In the genomic region with DNA sequence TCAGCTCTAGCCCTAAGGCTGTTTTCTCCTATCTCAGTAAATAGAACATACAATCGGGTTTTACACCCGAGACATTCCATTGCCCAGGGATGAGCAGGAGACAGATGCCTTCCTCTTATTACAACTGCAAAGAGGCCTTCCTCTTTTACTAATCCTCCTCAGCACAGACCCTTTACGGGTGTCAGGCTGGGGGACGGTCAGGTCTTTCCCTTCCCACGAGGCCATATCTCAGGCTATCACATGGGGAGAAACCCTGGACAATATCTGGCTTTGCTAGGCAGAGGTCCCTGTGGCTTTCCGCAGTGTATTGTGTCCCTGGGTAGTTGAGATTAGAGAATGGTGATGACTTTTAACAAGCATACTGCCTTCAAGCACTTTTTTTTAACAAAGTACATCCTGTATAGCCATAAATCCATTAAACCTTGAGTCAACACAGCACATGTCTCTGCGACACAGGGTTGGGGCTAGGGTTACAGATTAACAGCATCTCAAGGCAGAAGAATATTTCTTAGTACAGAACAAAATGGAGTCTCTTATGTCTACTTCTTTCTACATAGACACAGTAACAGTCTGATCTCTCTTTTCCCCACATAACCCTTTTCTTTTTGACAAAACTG, we compare ENCODE assay signal across 15 cellular contexts. TPM values are rescaled to one million over a fixed set of nuclear protein-coding genes. Genes with fewer than 3 reads are reported as not detected.
"Had no signal": no experiment of that assay in that cellular context is flagged by ENCODE, and none has a peak within 500 bp of the region (broad histone marks: within the 10 kb centered on the region; RNA-seq: fewer than 3 reads in every experiment).

No MANE protein-coding gene starts in this region.

RNA-seq across cellular contexts. Expression of a gene that starts 49.9 kb away (rescaled TPM):
- total RNA-seq: chondrocyte; dermis blood vessel endothelial cell; heart right ventricle; left colon; left ventricle myocardium superior; mononuclear cell; natural killer cell treated with Interleukin-12 subunit alpha and Interleukin-12 subunit beta and Interleukin-15 and Interleukin-18, amount 100 ng/mL, for 72 hours; neural crest cell; osteoblast; right atrium auricular region; subcutaneous adipose tissue; temporal lobe; thyroid gland had no signal
- polyA plus RNA-seq: immature natural killer cell, urinary bladder had no signal
